Comparison of ENCODE assay signal across 8 cellular contexts in genomic region chr16:19524356-19524865, GRCh38. TPM values are rescaled to one million over a fixed set of nuclear protein-coding genes. Genes with fewer than 3 reads are reported as not detected.
DNase-seq lines count a peak whose midpoint lies in the region; FAIRE-seq and TF ChIP-seq lines count a peak whose summit lies in the region.

No MANE protein-coding gene starts in this region.

- H3K9ac ChIP-seq in Loucy (ENCODE audit: low read depth, low read length, poor library complexity, severe bottlenecking) (peak overlapping the region; percentile 95), iPS-18a (ENCODE audit: low read length) (peak overlapping the region; percentile 74)

- peaks cover 73% of the 10 kb centered on the region for H3K79me2 ChIP-seq in Loucy (ENCODE audit: insufficient read depth, low read length)

- H3K27ac ChIP-seq in angular gyrus (ENCODE audit: low read depth, low read length) (peak overlapping the region; percentile 86), iPS-18a (ENCODE audit: low read length) (no peak overlapping the region), small intestine (ENCODE audit: low read depth in 1 of 2, low read length in 1 of 2) (peak overlapping the region in 1 of 2 donors; percentile 62)

- CTCF ChIA-PET in Calu3 (lab: Charles Lee) = interaction anchor here (0.5 to 1.9 kb wide), 9 partner anchors 8 to 1776 kb away, joined by 3 to 8 read pairs (median 3); partner anchors contain the start of genes TMC5 and VPS35L

- H3K27me3 ChIP-seq in Loucy (ENCODE audit: insufficient read depth, low read length, poor library complexity, severe bottlenecking) = peaks cover 7% of the 10 kb centered on the region
- H3K27me3 ChIP-seq in iPS-18a (ENCODE audit: control insufficient read depth, insufficient read depth, low read length) = no peaks in the 10 kb centered on the region
- no peaks in the 10 kb centered on the region for H3K27me3 ChIP-seq in small intestine (ENCODE audit: control insufficient read depth in 2 of 2, insufficient read depth in 2 of 2, low read length in 2 of 2)

- H3K4me2 ChIP-seq in Loucy (ENCODE audit: low read depth, low read length, poor library complexity, severe bottlenecking) = peak overlapping the region; percentile 96

- peaks cover 46% of the 10 kb centered on the region for H3K36me3 Mint-ChIP-seq in Calu3 (ENCODE audit: insufficient read depth, unreplicated experiment)

- H3K9me3 Mint-ChIP-seq in Calu3 (ENCODE audit: low read depth, unreplicated experiment) = no peaks in the 10 kb centered on the region

- no peaks in the 10 kb centered on the region for H3F3A ChIP-seq in Loucy (ENCODE audit: low read depth)

- H3K4me1 ChIP-seq in Loucy (ENCODE audit: insufficient read depth, low read length, poor library complexity, severe bottlenecking) = peaks cover 50% of the 10 kb centered on the region
- peaks cover 21% of the 10 kb centered on the region for H3K4me1 ChIP-seq in iPS-18a (ENCODE audit: control insufficient read depth, low read depth, low read length)
- H3K4me1 ChIP-seq in small intestine (ENCODE audit: control insufficient read depth in 2 of 2, insufficient read depth in 1 of 2, low read depth in 1 of 2, low read length in 1 of 2) = peaks cover 0 to 6% of the 10 kb centered on the region in 2 donors

- TF ChIP-seq CTCF in Calu3 (IDR thresholded peaks at IDR 0.05; ENCODE audit: unreplicated experiment) (no peak), Loucy (conservative IDR thresholded peaks at IDR 0.05; ENCODE audit: low read length) (no peak)

- H3K4me3 ChIP-seq in Loucy (ENCODE audit: low read length, poor library complexity, severe bottlenecking) (peak overlapping the region; percentile 89), iPS-18a (ENCODE audit: low read length) (peak overlapping the region; percentile 88), small intestine (ENCODE audit: low read depth in 1 of 2, low read length in 2 of 2) (peak overlapping the region; percentile 91 to 92)

- no peak for FAIRE-seq in small intestine (lab: Jason Lieb, UNC)

- H3K9me3 ChIP-seq in Loucy (ENCODE audit: insufficient read depth, low read depth, low read length) = no peaks in the 10 kb centered on the region
- no peaks in the 10 kb centered on the region for H3K9me3 ChIP-seq in iPS-18a (ENCODE audit: control insufficient read depth, low read depth, low read length)
- no peaks in the 10 kb centered on the region for H3K9me3 ChIP-seq in small intestine (ENCODE audit: control insufficient read depth, low read depth)

- H3K27me3 Mint-ChIP-seq in Calu3 (ENCODE audit: unreplicated experiment) = no peaks in the 10 kb centered on the region

- intact Hi-C loops in Calu3 (cut with micrococcal nuclease; ENCODE audit: unreplicated experiment) = loop anchor here (10.0 kb wide), 1 partner anchor 430 kb away; no protein-coding TSS in a partner anchor

- peaks cover 15% of the 10 kb centered on the region for H3K4me1 Mint-ChIP-seq in Calu3 (ENCODE audit: low read depth, unreplicated experiment)

- peak overlapping the region; percentile 23 for H3K27ac Mint-ChIP-seq in Calu3 (ENCODE audit: unreplicated experiment)

- no peak for DNase-seq in Calu3
- no peak for DNase-seq in small intestine
- DNase-seq in 8988T = no peak
- no peak for DNase-seq in NCI-H128 (lab: John Stamatoyannopoulos, UW; ENCODE audit: unreplicated experiment)
- no peak for DNase-seq in GOT3 (lab: John Stamatoyannopoulos, UW)

- H3K9me2 ChIP-seq in Loucy (replicated peaks; ENCODE audit: low read depth, low read length) = no peaks in the 10 kb centered on the region

- WGBS in small intestine, 3 donors = 0 to 1% (median 0%) methylated on average over 14 to 18 of the region's 18 CpGs

- H3K36me3 ChIP-seq in Loucy (ENCODE audit: insufficient read depth, low read length) (peaks cover 11% of the 10 kb centered on the region; the same call in 1 of the 2 replicates), iPS-18a (ENCODE audit: control insufficient read depth, low read depth, low read length) (peaks cover 11% of the 10 kb centered on the region), small intestine (ENCODE audit: control insufficient read depth in 2 of 2, insufficient read depth in 2 of 2, low read length in 2 of 2) (peaks cover 0 to 3% of the 10 kb centered on the region in 2 donors)

- H4K20me1 ChIP-seq in Loucy (ENCODE audit: insufficient read depth, low read length, poor library complexity, severe bottlenecking) = peaks cover 20% of the 10 kb centered on the region

- peak overlapping the region; percentile 84 for H2AFZ ChIP-seq in Loucy (ENCODE audit: low read length)

- BruUV-seq in Calu3 (replicated peaks; lab: Mats Ljungman, UMichigan) = no TSS peak

- H3K4me3 Mint-ChIP-seq in Calu3 (ENCODE audit: low read depth, unreplicated experiment) = peak overlapping the region; percentile 86

RNA-seq across cellular contexts. Expression of gene CCP110, which starts 0.7 kb away (rescaled TPM):
- total RNA-seq in Calu3 (2022) = 27.5 and 34.4 TPM in 2 replicates
- 1 to 10 TPM; 2.0 to 5.3 (median 2.7) TPM for polyA plus RNA-seq in small intestine

RNA-seq across cellular contexts. Expression of gene GDE1, which starts 2.5 kb away (rescaled TPM):
- total RNA-seq in Calu3 (2022) = 89.6 and 98.2 TPM in 2 replicates
- 10 to 100 TPM; 29.7 to 44.5 (median 33.2) TPM for polyA plus RNA-seq in small intestine

RNA-seq across cellular contexts. Expression of gene VPS35L, which starts 31.1 kb away (rescaled TPM):
- total RNA-seq in Calu3 (2022) = 14.2 and 25.4 TPM in 2 replicates
- 10 to 100 TPM; 15.1 to 28.9 (median 25.5) TPM for polyA plus RNA-seq in small intestine
